Comparison of ENCODE assay signal across 1 cellular context in genomic region chr6:24868765-24869164, GRCh38.
TF ChIP-seq lines count a peak whose summit lies in the region.

No MANE protein-coding gene starts in this region.

TF ChIP-seq in HepG2, 621 proteins besides CTCF, POLR2A, EP300 and RAD21 (continued from another document):
- TF ChIP-seq TIGD3 (CRISPR knock-in tag; IDR thresholded peaks at IDR 0.05; ENCODE audit: borderline replicate concordance) (no peak), GRHL1 (CRISPR knock-in tag; conservative IDR thresholded peaks at IDR 0.05) (no peak), NR3C1 (CRISPR knock-in tag; IDR thresholded peaks at IDR 0.05) (no peak), CREB1 (IDR thresholded peaks at IDR 0.05) (peak; percentile 83), CREB1 (CRISPR knock-in tag; IDR thresholded peaks at IDR 0.05) (no peak), POGZ (CRISPR knock-in tag; IDR thresholded peaks at IDR 0.05) (no peak), ZNF20 (CRISPR knock-in tag; IDR thresholded peaks at IDR 0.05) (no peak), ZBTB7A (CRISPR knock-in tag; IDR thresholded peaks at IDR 0.05) (no peak), CREM (IDR thresholded peaks at IDR 0.05) (no peak), CREM (CRISPR knock-in tag; IDR thresholded peaks at IDR 0.05) (no peak)
- TF ChIP-seq, protein P1, sequence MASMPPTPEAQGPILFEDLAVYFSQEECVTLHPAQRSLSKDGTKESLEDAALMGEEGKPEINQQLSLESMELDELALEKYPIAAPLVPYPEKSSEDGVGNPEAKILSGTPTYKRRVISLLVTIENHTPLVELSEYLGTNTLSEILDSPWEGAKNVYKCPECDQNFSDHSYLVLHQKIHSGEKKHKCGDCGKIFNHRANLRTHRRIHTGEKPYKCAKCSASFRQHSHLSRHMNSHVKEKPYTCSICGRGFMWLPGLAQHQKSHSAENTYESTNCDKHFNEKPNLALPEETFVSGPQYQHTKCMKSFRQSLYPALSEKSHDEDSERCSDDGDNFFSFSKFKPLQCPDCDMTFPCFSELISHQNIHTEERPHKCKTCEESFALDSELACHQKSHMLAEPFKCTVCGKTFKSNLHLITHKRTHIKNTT (CRISPR knock-in tag; IDR thresholded peaks at IDR 0.05): no peak
TF ChIP-seq in HepG2: peak in this region for 2.
